In genomic region chr12:26803552-26803951, GRCh38 we compare ENCODE assay signal across 18 cellular contexts. TPM values are rescaled to one million over a fixed set of nuclear protein-coding genes. Genes with fewer than 3 reads are reported as not detected.
DNase-seq lines count a peak whose midpoint lies in the region; ATAC-seq and TF ChIP-seq lines count a peak whose summit lies in the region.
"Had no signal": no experiment of that assay in that cellular context is flagged by ENCODE, and none has a peak within 500 bp of the region (broad histone marks: within the 10 kb centered on the region; RNA-seq: fewer than 3 reads in every experiment).

No MANE protein-coding gene starts in this region.

- H3K4me3 Mint-ChIP-seq in MCF 10A (ENCODE audit: unreplicated experiment), result no peak overlapping the region
- H3K4me3 Mint-ChIP-seq: activated B cell treated with CpG ODN at 0.5 μM for 24 hours; stimulated activated effector memory CD8-positive, alpha-beta T cell treated with anti-CD3 and anti-CD28 coated beads, Interleukin-12 subunit alpha, Interleukin-12 subunit beta, amount 100 ng/mL, for 72 hours had no signal

- H3K4me3 ChIP-seq in heart right ventricle (no peak overlapping the region), BE2C (ENCODE audit: low read depth, low read length) (no peak overlapping the region), coronary artery (no peak overlapping the region)
- H3K4me3 ChIP-seq: BLaER1 treated with 17β-estradiol and CSF1 and Interleukin-3, amounts not matched to agents 10 nM and 100 nM; ovary; SJCRH30 had no signal

- H3K4me1 ChIP-seq in heart right ventricle (peaks cover 0 to 41% (median 14%) of the 10 kb centered on the region in 9 donors), BE2C (no peaks in the 10 kb centered on the region)

- DNase-seq in AG08395 (ENCODE audit: low spot score), result peak; percentile 64
- DNase-seq in HT1080 (ENCODE audit: low read depth), result peak; percentile 82
- peak; percentile 50 for DNase-seq in MCF 10A (ENCODE audit: unreplicated experiment)
- peak; percentile 59 for DNase-seq in kidney glomerular epithelial cell (lab: John Stamatoyannopoulos, UW)
- DNase-seq in heart right ventricle, result no peak
- DNase-seq in BE2C, result no peak
- no peak for DNase-seq in NCI-H2227 (lab: John Stamatoyannopoulos, UW; ENCODE audit: unreplicated experiment)
- no peak for DNase-seq in coronary artery (ENCODE audit: low spot score)
- DNase-seq: activated B cell treated with CpG ODN at 0.5 μM for 24 hours; central memory CD4-positive, alpha-beta T cell; GF-D8; left ventricle myocardium superior; NCI-H1436; ovary; SJCRH30; stimulated activated CD4-positive, alpha-beta T cell treated with anti-CD3 and anti-CD28 coated beads, Interleukin-1b, Interleukin-23, amount 100 ng/mL, for 48 hours had no signal

- BruUV-seq in MCF 10A (replicated peaks; lab: Mats Ljungman, UMichigan), result no TSS peak

- no peaks in the 10 kb centered on the region for H3K9me3 Mint-ChIP-seq in MCF 10A (ENCODE audit: unreplicated experiment)
- H3K9me3 Mint-ChIP-seq: activated B cell treated with CpG ODN at 0.5 μM for 24 hours; stimulated activated effector memory CD8-positive, alpha-beta T cell treated with anti-CD3 and anti-CD28 coated beads, Interleukin-12 subunit alpha, Interleukin-12 subunit beta, amount 100 ng/mL, for 72 hours had no signal

- H3K27me3 ChIP-seq in heart right ventricle (no peaks in the 10 kb centered on the region), BE2C (no peaks in the 10 kb centered on the region)
- H3K27me3 ChIP-seq: BLaER1 treated with 17β-estradiol and CSF1 and Interleukin-3, amounts not matched to agents 10 nM and 100 nM; ovary; SJCRH30 had no signal

- TF ChIP-seq CTCF in MCF 10A (IDR thresholded peaks at IDR 0.05; ENCODE audit: unreplicated experiment) (no peak), heart right ventricle (IDR thresholded peaks at IDR 0.05) (no peak), BE2C (IDR thresholded peaks at IDR 0.05; ENCODE audit: low read depth, low read length) (no peak), coronary artery (IDR thresholded peaks at IDR 0.05) (no peak)

- ATAC-seq in heart right ventricle, result no peak
- ATAC-seq: left ventricle myocardium superior had no signal

- 34 to 60% methylated on average over 2 of the region's 2 CpGs for WGBS in heart right ventricle, 2 donors

- intact Hi-C loops in MCF 10A (cut with micrococcal nuclease) (no loop called here), heart right ventricle (cut with DNase I) (no loop called here)

- peak overlapping the region; percentile 81 for H3K27ac Mint-ChIP-seq in MCF 10A (ENCODE audit: low read depth, unreplicated experiment)
- H3K27ac Mint-ChIP-seq: activated B cell treated with CpG ODN at 0.5 μM for 24 hours; stimulated activated effector memory CD8-positive, alpha-beta T cell treated with anti-CD3 and anti-CD28 coated beads, Interleukin-12 subunit alpha, Interleukin-12 subunit beta, amount 100 ng/mL, for 72 hours had no signal

- H3K36me3 ChIP-seq in heart right ventricle (no peaks in the 10 kb centered on the region), BE2C (no peaks in the 10 kb centered on the region)
- H3K36me3 ChIP-seq: ovary, SJCRH30 had no signal

- no peaks in the 10 kb centered on the region for H3K27me3 Mint-ChIP-seq in MCF 10A (ENCODE audit: insufficient read depth, unreplicated experiment)
- H3K27me3 Mint-ChIP-seq: activated B cell treated with CpG ODN at 0.5 μM for 24 hours had no signal

- CTCF ChIA-PET in MCF 10A (lab: Yijun Ruan, JAX), result interaction anchor here (0.6 to 1.4 kb wide), 4 partner anchors 7 to 1568 kb away, joined by 3 to 6 read pairs (median 4); no protein-coding TSS in a partner anchor

- H3K27ac ChIP-seq in heart right ventricle (peak overlapping the region in 1 of 10 donors; percentile 24), coronary artery (peak overlapping the region in 1 of 2 donors; percentile 20)
- H3K27ac ChIP-seq: BLaER1 treated with 17β-estradiol and CSF1 and Interleukin-3, amounts not matched to agents 10 nM and 100 nM; ovary; SJCRH30 had no signal

- H3K9me3 ChIP-seq in heart right ventricle, result no peaks in the 10 kb centered on the region
- H3K9me3 ChIP-seq in BE2C, result no peaks in the 10 kb centered on the region
- H3K9me3 ChIP-seq: ovary, SJCRH30 had no signal

- H3K36me3 Mint-ChIP-seq in MCF 10A (ENCODE audit: insufficient read depth, unreplicated experiment), result no peaks in the 10 kb centered on the region
- H3K36me3 Mint-ChIP-seq: stimulated activated effector memory CD8-positive, alpha-beta T cell treated with anti-CD3 and anti-CD28 coated beads, Interleukin-12 subunit alpha, Interleukin-12 subunit beta, amount 100 ng/mL, for 72 hours had no signal

- POLR2A ChIA-PET in MCF 10A (lab: Yijun Ruan, JAX), result interaction anchor here (0.6 to 4.6 kb wide), 4 partner anchors 10 to 145 kb away, joined by 3 to 20 read pairs (median 5); partner anchors contain the start of gene ITPR2

- H3K4me1 Mint-ChIP-seq in MCF 10A (ENCODE audit: insufficient read depth, unreplicated experiment), result peaks cover 16% of the 10 kb centered on the region

RNA-seq across cellular contexts. Expression of gene ITPR2, which starts 29.4 kb away (rescaled TPM):
- total RNA-seq in HT1080 (2014; rRNA removed; shearing (Covaris generic)), result 4.9 and 9.3 TPM in 2 replicates
- 1.2 and 2.7 TPM in 2 replicates for polyA plus RNA-seq in HT1080 (2015; cell fraction: cytosol; rRNA removed)
- 8.0 TPM in 2 replicates for polyA plus RNA-seq in HT1080 (2015; cell fraction: nucleus; rRNA removed)
- total RNA-seq in MCF 10A (2022) (14.3 and 15.7 TPM in 2 replicates), heart right ventricle (10 to 100 TPM in 9 of 10 donors, 1 to 10 TPM in 1; 9.1 to 18.9 (median 14.8) TPM)
- 1 to 10 TPM; 2.0 to 4.9 TPM for polyA plus RNA-seq in heart right ventricle
- polyA plus RNA-seq in BE2C (2012; ENCODE audit: insufficient read depth, insufficient read length, low read depth), result 3.2 TPM

Comparison
In these comparisons a context has a peak if more than half of its experiments do, and no peak if none do; other contexts are left out.
1. DNase-seq: peak in AG08395 (single experiment), HT1080 (single experiment), MCF 10A (single experiment) and kidney glomerular epithelial cell (single experiment); none in heart right ventricle (0 of 2), BE2C (single experiment), NCI-H2227 (single experiment) and coronary artery (single experiment).